ENCODE assay signal across 1 cellular context in the genomic region with DNA sequence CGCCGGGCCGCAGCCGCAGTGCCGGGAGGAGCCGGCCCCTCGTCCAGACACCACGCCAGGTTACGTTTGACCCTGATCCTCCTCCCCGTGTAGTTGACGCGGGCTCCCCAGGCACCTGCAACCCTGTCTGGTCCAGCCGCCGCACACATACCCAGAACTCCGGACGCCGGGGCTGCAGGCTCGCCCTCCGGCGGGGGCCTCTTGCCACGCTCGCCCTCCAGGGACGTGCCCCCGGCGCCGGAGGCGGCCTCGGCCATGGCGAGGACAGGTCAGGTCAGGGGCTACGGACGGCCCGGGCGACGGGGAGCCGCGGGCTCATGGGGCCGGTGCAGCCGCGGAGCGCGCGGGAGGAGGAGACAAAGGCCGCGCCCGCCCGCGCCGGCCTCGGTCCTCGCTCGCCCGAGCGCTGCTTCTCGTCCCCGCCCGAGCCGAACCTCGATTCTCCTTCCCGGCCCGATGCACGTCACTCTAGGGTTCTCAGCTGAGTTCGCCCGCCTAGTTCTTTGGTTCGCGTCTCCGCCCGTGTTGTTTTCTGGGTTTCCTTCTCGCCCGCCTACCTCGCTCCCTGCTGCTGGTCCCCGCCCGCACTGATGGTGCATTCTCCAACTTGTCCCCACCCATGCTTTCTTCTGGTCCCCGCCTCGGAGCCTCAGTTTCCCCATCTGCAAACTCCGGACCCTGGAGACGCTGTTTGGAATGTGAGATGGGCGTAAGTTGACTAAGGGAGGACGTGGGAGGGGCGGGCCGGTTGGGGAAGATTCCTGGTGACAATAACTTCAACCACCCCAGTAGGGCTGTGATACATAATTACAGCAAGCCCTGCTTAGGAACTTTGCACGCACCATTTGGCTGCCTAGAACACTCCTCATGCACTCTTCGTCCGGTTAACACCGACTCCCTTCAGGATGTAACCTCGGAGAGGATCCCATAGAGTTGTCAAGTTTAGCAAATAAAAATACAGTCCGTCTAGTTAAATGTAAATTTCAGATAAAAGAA.
TF ChIP-seq lines count a peak whose summit lies in the region.

A gene with protein sequence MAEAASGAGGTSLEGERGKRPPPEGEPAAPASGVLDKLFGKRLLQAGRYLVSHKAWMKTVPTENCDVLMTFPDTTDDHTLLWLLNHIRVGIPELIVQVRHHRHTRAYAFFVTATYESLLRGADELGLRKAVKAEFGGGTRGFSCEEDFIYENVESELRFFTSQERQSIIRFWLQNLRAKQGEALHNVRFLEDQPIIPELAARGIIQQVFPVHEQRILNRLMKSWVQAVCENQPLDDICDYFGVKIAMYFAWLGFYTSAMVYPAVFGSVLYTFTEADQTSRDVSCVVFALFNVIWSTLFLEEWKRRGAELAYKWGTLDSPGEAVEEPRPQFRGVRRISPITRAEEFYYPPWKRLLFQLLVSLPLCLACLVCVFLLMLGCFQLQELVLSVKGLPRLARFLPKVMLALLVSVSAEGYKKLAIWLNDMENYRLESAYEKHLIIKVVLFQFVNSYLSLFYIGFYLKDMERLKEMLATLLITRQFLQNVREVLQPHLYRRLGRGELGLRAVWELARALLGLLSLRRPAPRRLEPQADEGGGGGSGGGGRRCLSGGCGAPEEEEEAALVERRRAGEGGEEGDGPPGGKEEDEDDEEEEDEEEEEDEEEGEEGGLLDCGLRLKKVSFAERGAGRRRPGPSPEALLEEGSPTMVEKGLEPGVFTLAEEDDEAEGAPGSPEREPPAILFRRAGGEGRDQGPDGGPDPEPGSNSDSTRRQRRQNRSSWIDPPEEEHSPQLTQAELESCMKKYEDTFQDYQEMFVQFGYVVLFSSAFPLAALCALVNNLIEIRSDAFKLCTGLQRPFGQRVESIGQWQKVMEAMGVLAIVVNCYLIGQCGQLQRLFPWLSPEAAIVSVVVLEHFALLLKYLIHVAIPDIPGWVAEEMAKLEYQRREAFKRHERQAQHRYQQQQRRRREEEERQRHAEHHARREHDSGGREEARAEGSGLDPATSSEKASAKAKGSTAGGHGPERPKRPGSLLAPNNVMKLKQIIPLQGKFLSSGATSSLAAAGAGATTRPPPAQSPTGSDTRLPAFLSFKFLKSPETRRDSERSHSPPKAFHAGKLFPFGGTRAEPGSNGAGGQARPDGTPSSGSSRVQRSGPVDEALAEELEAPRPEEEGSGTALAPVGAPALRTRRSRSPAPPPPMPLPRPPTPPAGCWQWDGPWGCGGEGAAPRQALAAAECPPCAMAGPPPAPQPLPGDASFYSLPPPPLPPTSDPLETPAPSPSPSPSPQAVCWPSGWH (minus strand): TSS at position 442 of the 996 bp plus-strand sequence. CDS start 185 bp downstream, at position 257.

TF ChIP-seq in GM23338, 12 proteins besides CTCF, POLR2A, EP300 and RAD21:
- TF ChIP-seq CREB1 (CRISPR knock-in tag; IDR thresholded peaks at IDR 0.05; ENCODE audit: low read depth) (peak; percentile 90), POLR2AphosphoS5 (IDR thresholded peaks at IDR 0.05; ENCODE audit: low read depth) (0 out of 2 replicates have a peak, but pooled peaks have one; percentile 34), JUNB (IDR thresholded peaks at IDR 0.05; ENCODE audit: unreplicated experiment) (no peak)
